Comparison of ENCODE assay signal across 15 cellular contexts in genomic region chr16:31099860-31100638, GRCh38. TPM values are rescaled to one million over a fixed set of nuclear protein-coding genes. Genes with fewer than 3 reads are reported as not detected.
DNase-seq lines count a peak whose midpoint lies in the region; FAIRE-seq and TF ChIP-seq lines count a peak whose summit lies in the region.
"Had no signal": no experiment of that assay in that cellular context is flagged by ENCODE, and none has a peak within 500 bp of the region (broad histone marks: within the 10 kb centered on the region; RNA-seq: fewer than 3 reads in every experiment).

No MANE protein-coding gene starts in this region.

- no peak overlapping the region for H3K4me3 Mint-ChIP-seq in progenitor cell of endocrine pancreas (ENCODE audit: low read depth)

- H3K36me3 Mint-ChIP-seq in progenitor cell of endocrine pancreas (ENCODE audit: insufficient read depth): no peaks in the 10 kb centered on the region

- H3K36me3 ChIP-seq in small intestine (ENCODE audit: control insufficient read depth in 2 of 2, insufficient read depth in 2 of 2, low read length in 2 of 2): no peaks in the 10 kb centered on the region
- H3K36me3 ChIP-seq: heart right ventricle, thoracic aorta had no signal

- no peak for FAIRE-seq in small intestine (lab: Jason Lieb, UNC)
- FAIRE-seq: H54 had no signal

- H3K4me1 Mint-ChIP-seq in progenitor cell of endocrine pancreas (ENCODE audit: low read depth): peaks cover 2% of the 10 kb centered on the region

- peak; percentile 11 for DNase-seq in DMS53 treated with DMSO at 0.1 percent for 48 hours (lab: John Stamatoyannopoulos, UW; ENCODE audit: unreplicated experiment)
- DNase-seq in RPMI7951 (ENCODE audit: low read depth): peak; percentile 70
- DNase-seq in fibroblast of the aortic adventitia (ENCODE audit: low read depth): peak; percentile 30
- no peak for DNase-seq in progenitor cell of endocrine pancreas (ENCODE audit: low spot score, unreplicated experiment)
- DNase-seq in activated CD4-positive, alpha-beta T cell treated with anti-CD3 and anti-CD28 coated beads for 1 hour: no peak
- DNase-seq in small intestine: no peak
- DNase-seq: activated CD8-positive, alpha-beta memory T cell treated with anti-CD3 and anti-CD28 coated beads for 24 hours; Calu3; heart right ventricle; stimulated activated CD4-positive, alpha-beta T cell treated with anti-CD3 and anti-CD28 coated beads, Interleukin-2, amount 100 ng/mL, for 24 hours; stimulated activated CD8-positive, alpha-beta memory T cell treated with anti-CD3 and anti-CD28 coated beads, Interleukin-4, amount 100 ng/mL, for 48 hours had no signal

- TF ChIP-seq CTCF in fibroblast of the aortic adventitia (IDR thresholded peaks at IDR 0.05; ENCODE audit: insufficient read depth, low read length) (no peak), progenitor cell of endocrine pancreas (IDR thresholded peaks at IDR 0.05; ENCODE audit: unreplicated experiment) (no peak)

- H3K27me3 Mint-ChIP-seq in progenitor cell of endocrine pancreas: peaks cover 10% of the 10 kb centered on the region

- H3K27ac Mint-ChIP-seq in progenitor cell of endocrine pancreas: no peak overlapping the region

- H3K4me3 ChIP-seq in fibroblast of the aortic adventitia (ENCODE audit: low read depth, low read length): no peak overlapping the region
- H3K4me3 ChIP-seq in small intestine (ENCODE audit: low read depth in 1 of 2, low read length in 2 of 2): no peak overlapping the region
- H3K4me3 ChIP-seq: heart right ventricle, SK-N-MC, thoracic aorta had no signal

- H3K9me3 Mint-ChIP-seq in progenitor cell of endocrine pancreas (ENCODE audit: low read depth): no peaks in the 10 kb centered on the region

- WGBS in small intestine, 3 donors: 59 to 67% (median 63%) methylated on average over 4 of the region's 4 CpGs

- H3K27me3 ChIP-seq in small intestine (ENCODE audit: control insufficient read depth in 2 of 2, insufficient read depth in 2 of 2, low read length in 2 of 2): no peaks in the 10 kb centered on the region
- H3K27me3 ChIP-seq: heart right ventricle had no signal

- no peaks in the 10 kb centered on the region for H3K9me3 ChIP-seq in small intestine (ENCODE audit: control insufficient read depth, low read depth)
- H3K9me3 ChIP-seq: thoracic aorta had no signal

- no peaks in the 10 kb centered on the region for H3K4me1 ChIP-seq in small intestine (ENCODE audit: control insufficient read depth in 2 of 2, insufficient read depth in 1 of 2, low read depth in 1 of 2, low read length in 1 of 2)

- no peak overlapping the region for H3K27ac ChIP-seq in small intestine (ENCODE audit: low read depth in 1 of 2, low read length in 1 of 2)
- H3K27ac ChIP-seq: heart right ventricle, SK-N-MC, thoracic aorta, VCaP had no signal

RNA-seq across cellular contexts. Expression of gene VKORC1, which starts 5.5 kb away (rescaled TPM):
- 212 and 281 TPM in 2 replicates for total RNA-seq in RPMI7951 (2014; rRNA removed; shearing (Covaris generic))
- total RNA-seq in fibroblast of the aortic adventitia (ENCODE audit: low replicate concordance) (56.3 and 146 TPM in 2 replicates), progenitor cell of endocrine pancreas (51.0 and 54.8 TPM in 2 replicates)
- polyA plus RNA-seq in small intestine: 10 to 100 TPM; 77.8 to 87.8 (median 83.4) TPM

RNA-seq across cellular contexts. Expression of gene BCKDK, which starts 8.1 kb away (rescaled TPM):
- 33.9 and 42.7 TPM in 2 replicates for total RNA-seq in RPMI7951 (2014; rRNA removed; shearing (Covaris generic))
- total RNA-seq in fibroblast of the aortic adventitia (ENCODE audit: low replicate concordance): 16.9 and 39.5 TPM in 2 replicates
- 40.1 and 41.7 TPM in 2 replicates for total RNA-seq in progenitor cell of endocrine pancreas
- polyA plus RNA-seq in small intestine: 10 to 100 TPM; 23.8 to 27.7 (median 27.5) TPM

RNA-seq across cellular contexts. Expression of gene PRSS53, which starts 11.3 kb away (rescaled TPM):
- 0.60 and 1.3 TPM in 2 replicates for total RNA-seq in RPMI7951 (2014; rRNA removed; shearing (Covaris generic))
- 1.6 and 2.8 TPM in 2 replicates for total RNA-seq in fibroblast of the aortic adventitia (ENCODE audit: low replicate concordance)
- 2.3 and 2.9 TPM in 2 replicates for total RNA-seq in progenitor cell of endocrine pancreas
- polyA plus RNA-seq in small intestine: 1 to 10 TPM; 1.6 to 4.7 (median 1.9) TPM

RNA-seq across cellular contexts. Expression of gene KAT8, which starts 17.4 kb away (rescaled TPM):
- 25.5 and 31.0 TPM in 2 replicates for total RNA-seq in RPMI7951 (2014; rRNA removed; shearing (Covaris generic))
- total RNA-seq in fibroblast of the aortic adventitia (ENCODE audit: low replicate concordance) (25.1 and 31.5 TPM in 2 replicates), progenitor cell of endocrine pancreas (72.4 and 76.1 TPM in 2 replicates)
- 10 to 100 TPM; 43.7 to 44.3 (median 43.8) TPM for polyA plus RNA-seq in small intestine

RNA-seq across cellular contexts. Expression of gene ZNF646, which starts 25.8 kb away (rescaled TPM):
- 4.3 and 6.7 TPM in 2 replicates for total RNA-seq in RPMI7951 (2014; rRNA removed; shearing (Covaris generic))
- total RNA-seq in fibroblast of the aortic adventitia (ENCODE audit: low replicate concordance) (5.8 and 16.2 TPM in 2 replicates), progenitor cell of endocrine pancreas (28.5 and 32.6 TPM in 2 replicates)
- 10 to 100 TPM in 1 of 3 donors, 1 to 10 TPM in 2; 3.0 to 10.3 (median 4.2) TPM for polyA plus RNA-seq in small intestine

Comparison
In these comparisons a context has a peak if more than half of its experiments do, and no peak if none do; other contexts are left out.
1. DNase-seq: peak in DMS53 treated with DMSO at 0.1 percent for 48 hours (single experiment), RPMI7951 (single experiment) and fibroblast of the aortic adventitia (single experiment); none in progenitor cell of endocrine pancreas (single experiment), activated CD4-positive, alpha-beta T cell treated with anti-CD3 and anti-CD28 coated beads for 1 hour (single experiment) and small intestine (single experiment).